Comparison of ENCODE assay signal across 10 cellular contexts in genomic region chr2:118310016-118310877, GRCh38.
DNase-seq lines count a peak whose midpoint lies in the region; ATAC-seq and TF ChIP-seq lines count a peak whose summit lies in the region.
"Had no signal": no experiment of that assay in that cellular context is flagged by ENCODE, and none has a peak within 500 bp of the region (broad histone marks: within the 10 kb centered on the region; RNA-seq: fewer than 3 reads in every experiment).

No MANE protein-coding gene starts in this region.

- H3K27me3 Mint-ChIP-seq in activated CD4-positive, alpha-beta T cell treated with anti-CD3 and anti-CD28 coated beads for 36 hours: no peaks in the 10 kb centered on the region

- peak overlapping the region; percentile 93 for H3K27ac Mint-ChIP-seq in activated CD4-positive, alpha-beta T cell treated with anti-CD3 and anti-CD28 coated beads for 36 hours

- intact Hi-C loops in activated CD4-positive, alpha-beta T cell treated with anti-CD3 and anti-CD28 coated beads for 36 hours (cut with DNase I, micrococcal nuclease): loop anchor here (1.0 to 10.0 kb wide), 9 partner anchors 85 to 545 kb away; partner anchors contain the start of genes CCDC93 (in 1 of the 2), DDX18 (in 1 of the 2) and INSIG2 (in 1 of the 2)

- H3K36me3 Mint-ChIP-seq in activated CD4-positive, alpha-beta T cell treated with anti-CD3 and anti-CD28 coated beads for 36 hours (ENCODE audit: low read depth): no peaks in the 10 kb centered on the region

- H3K4me3 Mint-ChIP-seq in activated CD4-positive, alpha-beta T cell treated with anti-CD3 and anti-CD28 coated beads for 36 hours: peak overlapping the region; percentile 76

- H3K4me3 ChIP-seq in coronary artery (peak overlapping the region; percentile 73), lung (peak overlapping the region; percentile 13)

- H3K4me1 ChIP-seq in lung (ENCODE audit: control insufficient read depth in 2 of 2, insufficient read depth in 2 of 2, low read length in 2 of 2): no peaks in the 10 kb centered on the region

- no peaks in the 10 kb centered on the region for H3K9me3 Mint-ChIP-seq in activated CD4-positive, alpha-beta T cell treated with anti-CD3 and anti-CD28 coated beads for 36 hours (ENCODE audit: low read depth)

- CTCF ChIA-PET in activated CD4-positive, alpha-beta T cell treated with anti-CD3 and anti-CD28 coated beads for 36 hours (lab: Charles Lee): interaction anchor here (1.5 kb wide), 1 partner anchor 278 kb away, joined by 3 read pairs; no protein-coding TSS in a partner anchor

- 1 to 2% methylated on average over 57 of the region's 57 CpGs for WGBS in lung, 2 donors

- no peaks in the 10 kb centered on the region for H3K36me3 ChIP-seq in lung (ENCODE audit: control insufficient read depth in 2 of 2, insufficient read depth in 2 of 2, low read length in 2 of 2)
- H3K36me3 ChIP-seq: neutrophil had no signal

- ATAC-seq in HG03354 (IDR thresholded peaks at IDR 0.05; ENCODE audit: poor library complexity, severe bottlenecking, unreplicated experiment) (peak; percentile 68), lung (ENCODE audit: insufficient read depth, low FRiP score) (peak; percentile 37)
- peak; percentile 86 for ATAC-seq in activated CD4-positive, alpha-beta T cell treated with anti-CD3 and anti-CD28 coated beads for 36 hours

- peaks cover 3% of the 10 kb centered on the region for H3K27me3 ChIP-seq in lung (ENCODE audit: control insufficient read depth, insufficient read depth)

- H3K27ac ChIP-seq in coronary artery (no peak overlapping the region), lung (ENCODE audit: low read depth in 1 of 2, low read length in 1 of 2) (no peak overlapping the region)
- H3K27ac ChIP-seq: C4-2B, neutrophil had no signal

- POLR2A ChIA-PET in activated CD4-positive, alpha-beta T cell treated with anti-CD3 and anti-CD28 coated beads for 36 hours (lab: Charles Lee): no interaction called here

- peaks cover 2% of the 10 kb centered on the region in 2 donors for H3K9me3 ChIP-seq in lung (ENCODE audit: control insufficient read depth in 2 of 2, insufficient read depth in 1 of 2, low read length in 1 of 2)
- H3K9me3 ChIP-seq: neutrophil had no signal

- TF ChIP-seq CTCF in coronary artery (IDR thresholded peaks at IDR 0.05) (no peak), lung (IDR thresholded peaks at IDR 0.05; ENCODE audit: control extremely low read depth, extremely low read depth) (no peak)

- peaks cover 7% of the 10 kb centered on the region for H3K4me1 Mint-ChIP-seq in activated CD4-positive, alpha-beta T cell treated with anti-CD3 and anti-CD28 coated beads for 36 hours

- DNase-seq in NCI-H446 (lab: John Stamatoyannopoulos, UW) (peak; percentile 43 to 60), NCI-H446 treated with DMSO at 0.1 percent for 48 hours (lab: John Stamatoyannopoulos, UW) (no peak), coronary artery (ENCODE audit: low spot score) (no peak), lung (ENCODE audit: low spot score) (no peak), NCI-H2081 treated with DMSO at 0.1 percent for 48 hours (lab: John Stamatoyannopoulos, UW) (no peak)
- peak; percentile 83 for DNase-seq in activated CD4-positive, alpha-beta T cell treated with anti-CD3 and anti-CD28 coated beads for 36 hours
- peak; percentile 2 to 50 (median 19) for DNase-seq in stimulated activated CD4-positive, alpha-beta T cell treated with anti-CD3 and anti-CD28 coated beads, TNF-alpha, amount 100 ng/mL, for 1 hour (ENCODE audit: low read depth in 3 of 3, low spot score in 1 of 3)

Comparison
In these comparisons a context has a peak if more than half of its experiments do, and no peak if none do; other contexts are left out.
1. DNase-seq: peak in NCI-H446 (2 of 2), activated CD4-positive, alpha-beta T cell treated with anti-CD3 and anti-CD28 coated beads for 36 hours (single experiment) and stimulated activated CD4-positive, alpha-beta T cell treated with anti-CD3 and anti-CD28 coated beads, TNF-alpha, amount 100 ng/mL, for 1 hour (3 of 3); none in NCI-H446 treated with DMSO at 0.1 percent for 48 hours (single experiment), coronary artery (single experiment), lung (single experiment) and NCI-H2081 treated with DMSO at 0.1 percent for 48 hours (single experiment).
2. Peak in every context shown above with its lines, with median percentiles within 50 percentile points of each other: ATAC-seq.